In genomic region chr6:76166297-76166696, GRCh38 we compare ENCODE assay signal across 25 cellular contexts.
"Had no signal": no experiment of that assay in that cellular context is flagged by ENCODE, and none has a peak within 500 bp of the region (broad histone marks: within the 10 kb centered on the region; RNA-seq: fewer than 3 reads in every experiment).

No MANE protein-coding gene starts in this region.

- ATAC-seq: activated T-cell treated with anti-CD3 and anti-CD28 coated beads, Interleukin-2, amount 50 U/mL, for 4 hours; T-helper 17 cell had no signal

- H3K36me3 ChIP-seq: cardiac muscle cell, Peyer's patch had no signal

- H3K4me1 Mint-ChIP-seq: activated CD4-positive, alpha-beta T cell treated with anti-CD3 and anti-CD28 coated beads, Interleukin-2, amount 10 ng/mL, durations not matched to agents 7 days and 5 days; brain; T-helper 17 cell had no signal

- H3K27ac ChIP-seq: cardiac muscle cell, Peyer's patch, RWPE1 had no signal

- H3K27me3 ChIP-seq: cardiac muscle cell, Peyer's patch had no signal

- H3K4me1 ChIP-seq: Peyer's patch had no signal

- H3K27me3 Mint-ChIP-seq: activated CD4-positive, alpha-beta memory T cell treated with anti-CD3 and anti-CD28 coated beads for 36 hours; activated CD4-positive, alpha-beta T cell treated with anti-CD3 and anti-CD28 coated beads, Interleukin-2, amount 10 ng/mL, durations not matched to agents 7 days and 5 days; activated naive CD8-positive, alpha-beta T cell; brain; T-helper 17 cell had no signal

- H3K36me3 Mint-ChIP-seq: activated CD4-positive, alpha-beta memory T cell treated with anti-CD3 and anti-CD28 coated beads for 36 hours; activated naive CD8-positive, alpha-beta T cell; brain had no signal

- DNase-seq: activated CD4-positive, alpha-beta memory T cell treated with anti-CD3 and anti-CD28 coated beads for 36 hours; activated CD4-positive, alpha-beta T cell treated with anti-CD3 and anti-CD28 coated beads, Interleukin-2, amount 10 ng/mL, durations not matched to agents 7 days and 5 days; activated CD4-positive, CD25-positive, alpha-beta regulatory T cell; activated CD8-positive, alpha-beta memory T cell treated with anti-CD3 and anti-CD28 coated beads for 24 hours; activated gamma-delta T cell; activated naive CD4-positive, alpha-beta T cell treated with anti-CD3 and anti-CD28 coated beads for 36 hours; activated T-cell treated with anti-CD3 and anti-CD28 coated beads, Interleukin-2, amount 50 U/mL, for 4 hours; amygdala; Kasumi-1; KBM-7; NCI-H1694; NCI-H2029; NCI-H2107; NCI-H2171 treated with DMSO at 0.1 percent for 48 hours; NCI-H226; NCI-H526 treated with DMSO at 0.1 percent for 48 hours; NK-92 treated with Interleukin-12 subunit alpha and Interleukin-12 subunit beta, amount 100 ng/mL, for 24 hours; Peyer's patch; SHP77; T-helper 17 cell; T-helper 9 cell had no signal

- H3K4me3 ChIP-seq: cardiac muscle cell, Peyer's patch had no signal

- H3K27ac Mint-ChIP-seq: activated CD4-positive, alpha-beta memory T cell treated with anti-CD3 and anti-CD28 coated beads for 36 hours; activated CD4-positive, alpha-beta T cell treated with anti-CD3 and anti-CD28 coated beads, Interleukin-2, amount 10 ng/mL, durations not matched to agents 7 days and 5 days; activated naive CD4-positive, alpha-beta T cell treated with anti-CD3 and anti-CD28 coated beads for 36 hours; activated naive CD8-positive, alpha-beta T cell; brain; T-helper 17 cell had no signal

- H3K9me3 ChIP-seq: Peyer's patch had no signal

- H3K4me3 Mint-ChIP-seq: activated CD4-positive, alpha-beta memory T cell treated with anti-CD3 and anti-CD28 coated beads for 36 hours; activated CD4-positive, alpha-beta T cell treated with anti-CD3 and anti-CD28 coated beads, Interleukin-2, amount 10 ng/mL, durations not matched to agents 7 days and 5 days; activated naive CD4-positive, alpha-beta T cell treated with anti-CD3 and anti-CD28 coated beads for 36 hours; activated naive CD8-positive, alpha-beta T cell; activated T-cell treated with anti-CD3 and anti-CD28 coated beads, Interleukin-2, amount 50 U/mL, for 4 hours; brain; T-helper 17 cell had no signal
